In genomic region chr5:90264930-90265857, GRCh38 we compare ENCODE assay signal across 8 cellular contexts.
A peak's percentile ranks its signal among the peaks of the same experiment; 100 is the strongest.
DNase-seq lines count a peak whose midpoint lies in the region; ATAC-seq, FAIRE-seq and TF ChIP-seq lines count a peak whose summit lies in the region.

No MANE protein-coding gene starts in this region.

- no peaks in the 10 kb centered on the region for H3K9me3 Mint-ChIP-seq in stimulated activated naive B cell treated with anti-CD40 and anti-IgM and Interleukin-4, amounts not matched to agents 10 μg/mL and 1 μg/mL and 100 μg/mL, for 72 hours

- BruUV-seq in A673 (replicated peaks; lab: Mats Ljungman, UMichigan) = no TSS peak
- no TSS peak for BruUV-seq in endothelial cell of umbilical vein (replicated peaks; lab: Mats Ljungman, UMichigan)

- peak; percentile 70 for ATAC-seq in HG03175 (IDR thresholded peaks at IDR 0.05; ENCODE audit: unreplicated experiment)
- peak; percentile 74 to 78 for ATAC-seq in stimulated activated naive B cell treated with anti-CD40 and anti-IgM and Interleukin-4, amounts not matched to agents 10 μg/mL and 1 μg/mL and 100 μg/mL, for 72 hours (replicated peaks)

- peak overlapping the region in 1 of 2 donors; percentile 46 for H3K4me3 Mint-ChIP-seq in stimulated activated naive B cell treated with anti-CD40 and anti-IgM and Interleukin-4, amounts not matched to agents 10 μg/mL and 1 μg/mL and 100 μg/mL, for 72 hours

- no peaks in the 10 kb centered on the region for H3K9me3 ChIP-seq in A673 (ENCODE audit: low read depth, low read length, poor library complexity, severe bottlenecking)
- no peaks in the 10 kb centered on the region for H3K9me3 ChIP-seq in endothelial cell of umbilical vein (replicated peaks; ENCODE audit: control insufficient read depth, insufficient read depth, low read length)

- peaks cover 2 to 8% of the 10 kb centered on the region in 2 donors for H3K4me1 Mint-ChIP-seq in stimulated activated naive B cell treated with anti-CD40 and anti-IgM and Interleukin-4, amounts not matched to agents 10 μg/mL and 1 μg/mL and 100 μg/mL, for 72 hours

- no peaks in the 10 kb centered on the region for H3K9me1 ChIP-seq in endothelial cell of umbilical vein (replicated peaks; ENCODE audit: control insufficient read depth, extremely low read depth, insufficient read depth, low read length)

- H3K4me3 ChIP-seq in A673 (ENCODE audit: low read depth, low read length, poor library complexity, severe bottlenecking) (no peak overlapping the region), endothelial cell of umbilical vein (replicated peaks in 1 of 3; ENCODE audit: insufficient read depth in 1 of 3, low read depth in 1 of 3, low read length in 3 of 3) (no peak overlapping the region)

- no peaks in the 10 kb centered on the region for H3K79me2 ChIP-seq in endothelial cell of umbilical vein (ENCODE audit: control insufficient read depth, insufficient read depth, low read length)

- no peaks in the 10 kb centered on the region for H3K36me3 Mint-ChIP-seq in stimulated activated naive B cell treated with anti-CD40 and anti-IgM and Interleukin-4, amounts not matched to agents 10 μg/mL and 1 μg/mL and 100 μg/mL, for 72 hours

- POLR2A ChIA-PET in A673 (lab: Charles Lee; ENCODE audit: low non-redundant PET) (no interaction called here), endothelial cell of umbilical vein (lab: Charles Lee) (interaction anchor here (0.6 kb wide), 1 partner anchor 1536 kb away, joined by 3 read pairs; no protein-coding TSS in a partner anchor)

- peaks cover 2% of the 10 kb centered on the region for H3K4me1 ChIP-seq in A673 (ENCODE audit: insufficient read depth, low read length, poor library complexity, severe bottlenecking)
- no peaks in the 10 kb centered on the region for H3K4me1 ChIP-seq in endothelial cell of umbilical vein (ENCODE audit: control insufficient read depth, extremely low read depth, insufficient read depth, low read length)

- no peak overlapping the region for H2AFZ ChIP-seq in endothelial cell of umbilical vein (ENCODE audit: low read depth, low read length)

- DNase-seq in A673 (ENCODE audit: low spot score) (peak; percentile 78), GM13976 (ENCODE audit: low spot score) (peak; percentile 5), NCI-H460 (ENCODE audit: extremely low read depth, low read depth) (peak; percentile 59), endothelial cell of umbilical vein (ENCODE audit: low read depth, low spot score) (peak; percentile 72), mucosa of gallbladder (ENCODE audit: low spot score) (peak; percentile 52)
- peak; percentile 9 to 19 for DNase-seq in activated CD4-positive, alpha-beta T cell treated with anti-CD3 and anti-CD28 coated beads, Interleukin-2, amount 50 U/mL, for 4 hours
- peak; percentile 40 for DNase-seq in stimulated activated naive B cell treated with anti-CD40 and anti-IgM and Interleukin-4, amounts not matched to agents 10 μg/mL and 1 μg/mL and 100 μg/mL, for 72 hours

- intact Hi-C loops in A673 (cut with micrococcal nuclease; ENCODE audit: unreplicated experiment) = loop anchor here (1.0 to 10.0 kb wide), 4 partner anchors 78 to 1536 kb away; partner anchors contain the start of gene MEF2C
- intact Hi-C loops in endothelial cell of umbilical vein (cut with micrococcal nuclease) = loop anchor here (1.0 to 10.0 kb wide), 7 partner anchors 122 to 1536 kb away; partner anchors contain the start of gene MEF2C

- in situ Hi-C loops in GM13976 (cut with MboI; ENCODE audit: low sequenced_read_pairs, unreplicated experiment) = loop anchor here (25.0 kb wide), 1 partner anchor 1553 kb away; no protein-coding TSS in a partner anchor

- peak; percentile 95 for TF ChIP-seq CTCF in A673 (conservative IDR thresholded peaks at IDR 0.05; ENCODE audit: low read depth, low read length)
- TF ChIP-seq CTCF in GM13976 (IDR thresholded peaks at IDR 0.05; ENCODE audit: borderline replicate concordance, control extremely low read depth, extremely low read depth, insufficient read depth, missing control alignments) = peak; percentile 86
- peak; percentile 84 to 90 for TF ChIP-seq CTCF in endothelial cell of umbilical vein (IDR thresholded peaks at IDR 0.05; ENCODE audit: extremely low read depth in 1 of 2, insufficient read depth in 1 of 2, low read depth in 1 of 2, low read length in 2 of 2)

- H3K27me3 ChIP-seq in A673 (replicated peaks; ENCODE audit: insufficient read depth, low read depth, low read length, poor library complexity) (no peaks in the 10 kb centered on the region), endothelial cell of umbilical vein (ENCODE audit: control insufficient read depth in 2 of 2, insufficient read depth in 2 of 2, low read length in 2 of 2) (no peaks in the 10 kb centered on the region)

- no peak overlapping the region for H3K4me2 ChIP-seq in endothelial cell of umbilical vein (ENCODE audit: insufficient read depth, low read length)

- dilution Hi-C loops in endothelial cell of umbilical vein (cut with MboI; ENCODE audit: extremely low pct_ligation_motif_present, low sequenced_read_pairs) = no loop called here

- no peaks in the 10 kb centered on the region for H3K27me3 Mint-ChIP-seq in stimulated activated naive B cell treated with anti-CD40 and anti-IgM and Interleukin-4, amounts not matched to agents 10 μg/mL and 1 μg/mL and 100 μg/mL, for 72 hours

- CTCF ChIA-PET in A673 (lab: Charles Lee) = interaction anchor here (1.0 kb wide), 1 partner anchor 1537 kb away, joined by 7 read pairs; no protein-coding TSS in a partner anchor
- CTCF ChIA-PET in endothelial cell of umbilical vein (lab: Charles Lee) = interaction anchor here (0.6 to 5.9 kb wide), 30 partner anchors 10 to 1574 kb away, joined by 3 to 175 read pairs (median 4); partner anchors contain the start of gene MEF2C

- FAIRE-seq in endothelial cell of umbilical vein (lab: Jason Lieb, UNC) = peak; percentile 79

- no peaks in the 10 kb centered on the region for H4K20me1 ChIP-seq in endothelial cell of umbilical vein (replicated peaks; ENCODE audit: control insufficient read depth, extremely low read depth, insufficient read depth, low read length)

- no peak for TF ChIP-seq POLR2A in endothelial cell of umbilical vein (IDR thresholded peaks at IDR 0.05; ENCODE audit: low read depth, low read length)

- H3K36me3 ChIP-seq in A673 (ENCODE audit: insufficient read depth, low read length, poor library complexity, severe bottlenecking) (no peaks in the 10 kb centered on the region), endothelial cell of umbilical vein (ENCODE audit: control insufficient read depth in 2 of 2, extremely low read depth in 1 of 2, insufficient read depth in 2 of 2, low read length in 2 of 2) (no peaks in the 10 kb centered on the region)

- no peak overlapping the region for H3K27ac Mint-ChIP-seq in stimulated activated naive B cell treated with anti-CD40 and anti-IgM and Interleukin-4, amounts not matched to agents 10 μg/mL and 1 μg/mL and 100 μg/mL, for 72 hours

- no peak overlapping the region for H3K9ac ChIP-seq in endothelial cell of umbilical vein (replicated peaks; ENCODE audit: extremely low read depth, insufficient read depth, low read length)

- H3K27ac ChIP-seq in A673 (ENCODE audit: low read depth, low read length, poor library complexity, severe bottlenecking) (no peak overlapping the region), endothelial cell of umbilical vein (ENCODE audit: insufficient read depth, low read depth, low read length) (no peak overlapping the region)

TF ChIP-seq in endothelial cell of umbilical vein, 7 proteins besides CTCF, POLR2A, EP300 and RAD21:
- TF ChIP-seq POLR2AphosphoS5 (IDR thresholded peaks at IDR 0.05; ENCODE audit: insufficient read depth, low read depth, low read length) (no peak), GATA2 (IDR thresholded peaks at IDR 0.05; ENCODE audit: insufficient read depth, insufficient read length, low read depth, low read length) (no peak), MAX (IDR thresholded peaks at IDR 0.05; ENCODE audit: insufficient read depth, insufficient read length) (no peak), EZH2 (IDR thresholded peaks at IDR 0.05; ENCODE audit: borderline replicate concordance, low read depth, low read length, severe bottlenecking) (no peak), MYC (IDR thresholded peaks at IDR 0.05; ENCODE audit: low read depth, low read length) (no peak), FOS (IDR thresholded peaks at IDR 0.05; ENCODE audit: borderline replicate concordance, insufficient read depth, low read length) (no peak), JUN (IDR thresholded peaks at IDR 0.05; ENCODE audit: borderline replicate concordance, insufficient read depth, insufficient read length, low read depth) (no peak)

Comparison
In these comparisons a context has a peak if more than half of its experiments do, and no peak if none do; other contexts are left out.
1. DNase-seq: peak in every context shown above with its lines; median percentile 78 in A673; 72 in endothelial cell of umbilical vein; 59 in NCI-H460; 52 in mucosa of gallbladder; 40 in stimulated activated naive B cell treated with anti-CD40 and anti-IgM and Interleukin-4, amounts not matched to agents 10 μg/mL and 1 μg/mL and 100 μg/mL, for 72 hours; 14 in activated CD4-positive, alpha-beta T cell treated with anti-CD3 and anti-CD28 coated beads, Interleukin-2, amount 50 U/mL, for 4 hours; 5 in GM13976.